Comparison of ENCODE assay signal across 8 cellular contexts in the genomic region with DNA sequence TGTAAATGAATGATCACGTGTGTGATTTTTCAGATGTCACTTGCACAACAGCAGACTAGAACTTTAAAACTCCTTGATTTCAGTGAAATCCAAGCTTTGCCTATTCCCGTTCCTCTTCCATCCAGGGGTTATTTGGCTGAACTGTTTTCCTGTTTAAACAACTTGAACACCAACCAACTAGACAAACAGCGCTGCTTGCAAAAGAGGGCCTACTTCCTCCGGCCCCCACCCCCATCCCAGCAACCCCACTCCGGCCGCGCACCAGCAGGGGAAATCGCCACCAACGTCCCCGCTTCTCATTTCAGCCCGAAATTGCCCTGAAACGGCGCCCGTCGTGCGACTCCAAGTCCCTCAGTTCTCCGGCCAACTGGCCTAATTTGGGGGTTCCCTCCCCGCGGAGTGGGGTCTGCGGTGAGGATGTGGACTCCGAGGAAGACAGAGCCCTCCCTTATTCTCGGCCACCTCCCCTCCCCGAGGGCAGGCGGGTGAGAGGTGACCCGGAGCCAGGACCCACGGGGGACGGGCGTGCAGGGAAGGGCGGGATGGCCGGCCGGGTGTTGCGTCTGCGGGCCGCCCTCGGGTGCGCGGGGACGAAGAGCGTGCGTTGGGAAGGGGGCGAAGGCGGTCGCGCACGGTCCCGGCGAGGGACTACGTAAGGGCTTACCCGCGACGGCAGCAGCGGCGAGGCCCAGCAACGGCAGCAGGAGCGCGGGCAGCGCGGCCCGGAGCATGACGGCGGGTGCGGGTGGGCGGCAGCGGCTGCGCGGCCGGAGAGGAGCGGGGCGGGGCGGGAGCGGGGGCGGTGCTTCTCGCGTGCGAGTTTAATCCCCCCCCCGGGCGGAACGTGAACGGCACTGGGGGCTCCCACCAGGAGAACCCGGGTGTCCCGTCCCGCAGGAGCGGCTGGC. TPM values are rescaled to one million over a fixed set of nuclear protein-coding genes. Genes with fewer than 3 reads are reported as not detected.
DNase-seq lines count a peak whose midpoint lies in the region; ATAC-seq, FAIRE-seq and TF ChIP-seq lines count a peak whose summit lies in the region.

A gene with protein sequence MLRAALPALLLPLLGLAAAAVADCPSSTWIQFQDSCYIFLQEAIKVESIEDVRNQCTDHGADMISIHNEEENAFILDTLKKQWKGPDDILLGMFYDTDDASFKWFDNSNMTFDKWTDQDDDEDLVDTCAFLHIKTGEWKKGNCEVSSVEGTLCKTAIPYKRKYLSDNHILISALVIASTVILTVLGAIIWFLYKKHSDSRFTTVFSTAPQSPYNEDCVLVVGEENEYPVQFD (minus strand): TSS at position 741 of the 908 bp plus-strand sequence. CDS start 10 bp downstream, at position 731.

- H2BK15ac ChIP-seq in H1 (ENCODE audit: low read length) (0 out of 2 replicates have a peak within 1 kb of the TSS, but pooled peaks have one; percentile 3), mesenchymal stem cell (ENCODE audit: low read depth, poor library complexity, severe bottlenecking) (peak within 1 kb of the TSS; percentile 93)

- H4K5ac ChIP-seq in H1 (ENCODE audit: insufficient read length, low read depth, low read length) = no peak within 1 kb of the TSS

- no peak for TF ChIP-seq EP300 in H1 (IDR thresholded peaks at IDR 0.05; ENCODE audit: borderline replicate concordance in 1 of 2, low read depth in 2 of 2, low read length in 2 of 2)

- WGBS in H1 (ENCODE audit: extremely low coverage in 1 of 2, insufficient coverage in 1 of 2, insufficient read length in 1 of 2, insufficient replicate concordance in 2 of 2, low coverage in 1 of 2, low lambda C conversion rate in 2 of 2, missing lambda C conversion rate in 1 of 2), 2 experiments = 8% methylated on average over 32 of the region's 83 CpGs; no CpG with 5 or more reads in 1 of the 2 experiments
- WGBS in mesenchymal stem cell = 1% methylated on average over 45 of the region's 83 CpGs

- H2BK5ac ChIP-seq in H1 (ENCODE audit: low read depth, low read length) = peak within 1 kb of the TSS; percentile 30; the same call in 1 of the 2 replicates
- H2BK5ac ChIP-seq in mesenchymal stem cell (ENCODE audit: low read depth, low read length, poor library complexity, severe bottlenecking) = no peak within 1 kb of the TSS

- no peak within 1 kb of the TSS for H3K56ac ChIP-seq in H1 (replicated peaks; ENCODE audit: insufficient read length, low read depth, low read length)

- H4K8ac ChIP-seq in H1 (ENCODE audit: extremely low read depth, insufficient read depth, low read length) (peak within 1 kb of the TSS; percentile 35), mesenchymal stem cell (ENCODE audit: low read length) (peak within 1 kb of the TSS; percentile 87)

- TF ChIP-seq CTCF in DOHH2 (IDR thresholded peaks at IDR 0.05; ENCODE audit: low read depth, low read length, poor library complexity, severe bottlenecking) = no peak
- no peak for TF ChIP-seq CTCF in H1 (IDR thresholded peaks at IDR 0.05; ENCODE audit: control extremely low read depth in 1 of 3, insufficient read depth in 1 of 3, low read depth in 1 of 3, low read length in 3 of 3)

- peak; percentile 49 for DNase-seq in KG1 (lab: John Stamatoyannopoulos, UW)
- DNase-seq in activated CD4-positive, alpha-beta T cell treated with anti-CD3 and anti-CD28 coated beads, Interleukin-2, amount 50 U/mL, for 4 hours = peak; percentile 10 to 17
- peak in 1 of 2 experiments; percentile 71 for DNase-seq in H1 (ENCODE audit: low read depth in 1 of 2, low spot score in 2 of 2)
- DNase-seq in mesenchymal stem cell = peak; percentile 60
- peak; percentile 19 to 29 for DNase-seq in stimulated activated CD8-positive, alpha-beta memory T cell treated with anti-CD3 and anti-CD28 coated beads, Interleukin-15, amount 100 ng/mL, for 48 hours (ENCODE audit: low read depth in 2 of 2)
- no peak for DNase-seq in DMS79 treated with DMSO at 0.1 percent for 48 hours (lab: John Stamatoyannopoulos, UW)

- H3K27me3 ChIP-seq in DOHH2 (ENCODE audit: control insufficient read depth, low read length) (peaks cover 29% of the 10 kb centered on the region), H1 (replicated peaks in 1 of 4; ENCODE audit: control insufficient read depth in 3 of 4, extremely low read depth in 1 of 4, insufficient read depth in 3 of 4, low read length in 3 of 4) (peaks cover 9 to 27% (median 25%) of the 10 kb centered on the region in 4 experiments), mesenchymal stem cell (ENCODE audit: control insufficient read depth in 1 of 2, insufficient read depth in 1 of 2, low read length in 2 of 2) (no peaks in the 10 kb centered on the region)

- H3F3A ChIP-seq in DOHH2 (ENCODE audit: control insufficient read depth, insufficient read depth) = no peaks in the 10 kb centered on the region

- H3K79me1 ChIP-seq in H1 (ENCODE audit: low read depth, low read length) (no peaks in the 10 kb centered on the region), mesenchymal stem cell (replicated peaks; ENCODE audit: low read length, poor library complexity, severe bottlenecking) (peaks cover 2% of the 10 kb centered on the region)

- H4K20me1 ChIP-seq in DOHH2 (ENCODE audit: control insufficient read depth, insufficient read depth, low read depth, low read length) = no peaks in the 10 kb centered on the region
- H4K20me1 ChIP-seq in H1 (replicated peaks in 1 of 2; ENCODE audit: control insufficient read depth in 1 of 2, insufficient read depth in 2 of 2, low read length in 2 of 2) = no peaks in the 10 kb centered on the region

- no peak within 1 kb of the TSS for H2BK120ac ChIP-seq in H1 (replicated peaks; ENCODE audit: low read depth, low read length)
- H2BK120ac ChIP-seq in mesenchymal stem cell (ENCODE audit: low read depth, low read length) = peak within 1 kb of the TSS; percentile 9

- peak within 1 kb of the TSS in 2 of 4 experiments; percentile 34 to 47; a peak in 3 of 7 replicates for H3K9ac ChIP-seq in H1 (replicated peaks in 1 of 4; ENCODE audit: extremely low read depth in 1 of 4, low read depth in 3 of 4, low read length in 3 of 4)
- H3K9ac ChIP-seq in mesenchymal stem cell (ENCODE audit: low read length) = peak within 1 kb of the TSS; percentile 93

- H3K23me2 ChIP-seq in H1 (ENCODE audit: low read depth, low read length) = peaks cover 4% of the 10 kb centered on the region; the same call in 1 of the 2 replicates

- CTCF ChIA-PET in H1 (lab: Charles Lee; ENCODE audit: partially characterized antibody) = interaction anchor here (0.9 to 4.1 kb wide), 2 partner anchors 9 to 22 kb away, joined by 3 to 21 read pairs; no protein-coding TSS in a partner anchor

- no peak within 1 kb of the TSS for H3K27ac ChIP-seq in DOHH2 (ENCODE audit: low read depth, low read length)
- H3K27ac ChIP-seq in H1 (ENCODE audit: low read depth, low read length) = no peak within 1 kb of the TSS
- no peak within 1 kb of the TSS for H3K27ac ChIP-seq in mesenchymal stem cell (ENCODE audit: low read length, poor library complexity, severe bottlenecking)

- FAIRE-seq in H1 (lab: Jason Lieb, UNC) = no peak

- peak within 1 kb of the TSS; percentile 10 for H4K91ac ChIP-seq in H1 (replicated peaks; ENCODE audit: insufficient read length, low read length)
- peak within 1 kb of the TSS; percentile 93 for H4K91ac ChIP-seq in mesenchymal stem cell (ENCODE audit: low read length)

- H3K36me3 ChIP-seq in DOHH2 (ENCODE audit: control insufficient read depth, low read length) (no peaks in the 10 kb centered on the region), H1 (ENCODE audit: control insufficient read depth in 2 of 4, insufficient read depth in 4 of 4, low read length in 3 of 4) (no peaks in the 10 kb centered on the region), mesenchymal stem cell (ENCODE audit: control insufficient read depth in 1 of 2, insufficient read depth in 2 of 2, low read depth in 1 of 2, low read length in 2 of 2) (no peaks in the 10 kb centered on the region)

- H3K4ac ChIP-seq in H1 (replicated peaks; ENCODE audit: insufficient read length, low read depth, low read length) = no peak within 1 kb of the TSS
- peak within 1 kb of the TSS; percentile 75 to 91 for H3K4ac ChIP-seq in mesenchymal stem cell (ENCODE audit: low read depth in 1 of 2, low read length in 2 of 2)

- H3K4me1 ChIP-seq in DOHH2 (ENCODE audit: control insufficient read depth, low read length) = peaks cover 23% of the 10 kb centered on the region
- H3K4me1 ChIP-seq in H1 (replicated peaks in 1 of 4; ENCODE audit: control insufficient read depth in 3 of 4, insufficient read depth in 4 of 4, low read length in 3 of 4) = peaks cover 0 to 4% (median 1%) of the 10 kb centered on the region in 4 experiments; a peak in 6 of 7 replicates
- peaks cover 10% of the 10 kb centered on the region for H3K4me1 ChIP-seq in mesenchymal stem cell (ENCODE audit: control insufficient read depth, insufficient read depth, low read depth, low read length)

- H3K79me2 ChIP-seq in DOHH2 (ENCODE audit: control insufficient read depth, low read length) (no peaks in the 10 kb centered on the region), H1 (ENCODE audit: control insufficient read depth in 1 of 2, insufficient read depth in 2 of 2, low read length in 2 of 2) (no peaks in the 10 kb centered on the region)

- peak; percentile 58 for ATAC-seq in GM21447 (IDR thresholded peaks at IDR 0.05; ENCODE audit: unreplicated experiment)

- no peak within 1 kb of the TSS for H2BK20ac ChIP-seq in H1 (ENCODE audit: low read length)

- H3K9me3 ChIP-seq in DOHH2 (ENCODE audit: control insufficient read depth, insufficient read depth, low read length) = no peaks in the 10 kb centered on the region
- H3K9me3 ChIP-seq in H1 (ENCODE audit: insufficient read depth in 2 of 2, low read depth in 1 of 2, low read length in 1 of 2) = no peaks in the 10 kb centered on the region
- H3K9me3 ChIP-seq in mesenchymal stem cell (ENCODE audit: control insufficient read depth, low read length) = no peaks in the 10 kb centered on the region

- H3K18ac ChIP-seq in H1 (ENCODE audit: extremely low read depth, low read length) = peak within 1 kb of the TSS; percentile 36
- peak within 1 kb of the TSS; percentile 82 to 98 for H3K18ac ChIP-seq in mesenchymal stem cell (ENCODE audit: low read depth in 1 of 2, low read length in 2 of 2)

- H3K23ac ChIP-seq in H1 (ENCODE audit: insufficient read length) (no peak within 1 kb of the TSS), mesenchymal stem cell (ENCODE audit: low read length in 2 of 2) (peak within 1 kb of the TSS in 1 of 2 experiments; percentile 89)

- H2BK12ac ChIP-seq in H1 (ENCODE audit: low read depth, low read length) (peak within 1 kb of the TSS; percentile 73; the same call in 1 of the 2 replicates), mesenchymal stem cell (ENCODE audit: low read length in 2 of 2) (peak within 1 kb of the TSS in 1 of 2 experiments; percentile 89)

- H2AK5ac ChIP-seq in H1 (ENCODE audit: low read depth, low read length) (no peak within 1 kb of the TSS), mesenchymal stem cell (ENCODE audit: low read length, severe bottlenecking) (no peak within 1 kb of the TSS)

- H3K4me2 ChIP-seq in DOHH2 (ENCODE audit: low read length) (peak within 1 kb of the TSS; percentile 72), H1 (ENCODE audit: insufficient read depth in 1 of 2, low read depth in 2 of 2, low read length in 2 of 2) (peak within 1 kb of the TSS; percentile 81 to 98), mesenchymal stem cell (ENCODE audit: low read length, poor library complexity, severe bottlenecking) (peak within 1 kb of the TSS; percentile 91)

- no peaks in the 10 kb centered on the region for H3K9me2 ChIP-seq in DOHH2 (replicated peaks; ENCODE audit: control insufficient read depth, low read length)

- POLR2A ChIA-PET in H1 (lab: Charles Lee; ENCODE audit: partially characterized antibody) = interaction anchor here (1.5 kb wide), 1 partner anchor 24 kb away, joined by 5 read pairs; no protein-coding TSS in a partner anchor

- H3K4me3 ChIP-seq in DOHH2 (ENCODE audit: low read length) = peak within 1 kb of the TSS; percentile 73
- H3K4me3 ChIP-seq in H1 (ENCODE audit: extremely low read depth in 1 of 4, insufficient read depth in 2 of 4, low read depth in 3 of 4, low read length in 4 of 4) = peak within 1 kb of the TSS; percentile 55 to 85 (median 66)
- H3K4me3 ChIP-seq in mesenchymal stem cell (ENCODE audit: insufficient read depth in 1 of 2, low read depth in 1 of 2, low read length in 2 of 2) = peak within 1 kb of the TSS; percentile 92 to 97

- no peak for TF ChIP-seq POLR2A in H1 (IDR thresholded peaks at IDR 0.05; ENCODE audit: control extremely low read depth in 1 of 2, low read depth in 2 of 2, low read length in 2 of 2)

- H2AFZ ChIP-seq in H1 (ENCODE audit: low read length) = peak within 1 kb of the TSS; percentile 96
- peak within 1 kb of the TSS; percentile 98 for H2AFZ ChIP-seq in mesenchymal stem cell (ENCODE audit: low read depth, low read length)

- TF ChIP-seq RAD21 in H1 (IDR thresholded peaks at IDR 0.05 in 1 of 2, conservative IDR thresholded peaks at IDR 0.05 in 1 of 2; ENCODE audit: low read depth in 2 of 2, low read length in 2 of 2) = no peak

- H3K14ac ChIP-seq in H1 (ENCODE audit: insufficient read length) = no peak within 1 kb of the TSS
- peak within 1 kb of the TSS in 1 of 2 experiments; percentile 99 for H3K14ac ChIP-seq in mesenchymal stem cell (ENCODE audit: low read length in 2 of 2)

RNA-seq across cellular contexts. Expression of the gene that starts here (rescaled TPM):
- total RNA-seq in H1 (2021; fragmentation: NEBNext Ultra II Directional; extraction: Animal tissue kit (Norgen Biotek cat#: 25700)) = 0.61 and 0.76 TPM in 2 replicates
- 0.42 and 0.79 TPM in 2 replicates for polyA plus RNA-seq in H1 (2011; rRNA removed)
- polyA plus RNA-seq in H1 (2011; cell fraction: cytosol; rRNA removed) = 0.57 TPM
- polyA plus RNA-seq in H1 (2011; cell fraction: nucleus; rRNA removed) = 0.64 TPM
- 0.28 to 0.55 TPM (median 0.38 TPM) in 4 replicates for polyA plus RNA-seq in H1 (2012, experiment 1 of 2)
- polyA plus RNA-seq in H1 (2012, experiment 2 of 2) = 0.05 TPM
- 3.4 TPM for polyA plus RNA-seq in H1 (2013, experiment 1 of 2)
- 3.5 TPM for polyA plus RNA-seq in H1 (2013, experiment 2 of 2)
- 0.19 and 0.49 TPM in 2 replicates for polyA minus RNA-seq in H1 (2011; rRNA and poly(A)+ RNA removed)
- not detected for polyA minus RNA-seq in H1 (2011; cell fraction: cytosol; rRNA and poly(A)+ RNA removed)
- 1.4 TPM for polyA minus RNA-seq in H1 (2011; cell fraction: nucleus; rRNA and poly(A)+ RNA removed)
- 11.1 TPM for polyA plus RNA-seq in mesenchymal stem cell (2013, experiment 1 of 2)
- polyA plus RNA-seq in mesenchymal stem cell (2013, experiment 2 of 2) = 11.3 TPM
